In the genomic region with DNA sequence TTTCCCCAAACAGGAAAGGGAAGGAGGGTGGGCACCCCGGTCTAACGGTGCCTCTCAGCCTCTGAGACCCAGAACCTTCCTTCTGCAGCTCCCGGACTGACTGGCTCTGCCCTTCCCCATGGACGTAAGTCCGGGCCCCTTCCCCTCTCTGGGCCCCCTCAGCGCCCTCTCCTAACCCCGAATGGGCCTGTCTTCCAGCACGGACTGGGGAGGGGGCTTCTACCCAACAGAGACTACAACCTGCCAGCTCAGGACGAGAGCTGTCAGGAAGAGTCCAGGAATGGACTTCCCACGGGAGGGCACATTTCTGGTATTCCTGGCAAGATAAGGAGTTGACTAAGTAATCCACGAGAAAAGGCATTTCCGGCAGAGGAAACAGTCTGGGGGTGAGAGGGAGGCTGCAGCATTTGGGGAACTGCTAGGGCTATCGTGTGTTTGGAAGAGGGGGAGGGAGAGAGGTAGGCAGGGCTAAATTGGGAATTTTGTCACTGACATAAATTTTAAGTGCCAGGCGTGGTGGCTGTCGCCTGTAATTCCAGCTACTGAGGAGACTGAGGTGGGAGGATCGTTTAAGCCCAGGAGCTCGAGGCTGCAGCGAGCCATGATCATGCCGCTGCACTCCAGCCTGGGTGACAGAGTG, we compare ENCODE assay signal across 9 cellular contexts. TPM values are rescaled to one million over a fixed set of nuclear protein-coding genes. Genes with fewer than 3 reads are reported as not detected.
DNase-seq lines count a peak whose midpoint lies in the region; ATAC-seq lines count a peak whose summit lies in the region.
"Had no signal": no experiment of that assay in that cellular context is flagged by ENCODE, and none has a peak within 500 bp of the region (broad histone marks: within the 10 kb centered on the region; RNA-seq: fewer than 3 reads in every experiment).

No MANE protein-coding gene starts in this region.

- peaks cover 3% of the 10 kb centered on the region for H3K27me3 ChIP-seq in iPS-15b (ENCODE audit: control insufficient read depth, insufficient read depth, low read length)

- H3K4me1 ChIP-seq in iPS-15b (ENCODE audit: control insufficient read depth, insufficient read depth, low read length) = peaks cover 2% of the 10 kb centered on the region

- no peaks in the 10 kb centered on the region for H3K9me3 ChIP-seq in iPS-15b (ENCODE audit: control insufficient read depth, insufficient read depth, low read length)

- H3K27ac Mint-ChIP-seq in activated naive CD4-positive, alpha-beta T cell treated with anti-CD3 and anti-CD28 coated beads, Interleukin-2, amount 50 U/mL, for 72 hours = peak overlapping the region; percentile 56 to 78
- H3K27ac Mint-ChIP-seq in stimulated activated effector memory CD8-positive, alpha-beta T cell treated with anti-CD3 and anti-CD28 coated beads, Interleukin-12 subunit alpha, Interleukin-12 subunit beta, amount 100 ng/mL, for 72 hours = peak overlapping the region; percentile 91

- H3K36me3 ChIP-seq in iPS-15b (ENCODE audit: control insufficient read depth, insufficient read depth, low read length) = no peaks in the 10 kb centered on the region

- H3K4me3 Mint-ChIP-seq in stimulated activated effector memory CD8-positive, alpha-beta T cell treated with anti-CD3 and anti-CD28 coated beads, Interleukin-12 subunit alpha, Interleukin-12 subunit beta, amount 100 ng/mL, for 72 hours = peak overlapping the region; percentile 82

- H3K9me3 Mint-ChIP-seq in activated naive CD4-positive, alpha-beta T cell treated with anti-CD3 and anti-CD28 coated beads, Interleukin-2, amount 50 U/mL, for 72 hours = no peaks in the 10 kb centered on the region
- no peaks in the 10 kb centered on the region for H3K9me3 Mint-ChIP-seq in stimulated activated effector memory CD8-positive, alpha-beta T cell treated with anti-CD3 and anti-CD28 coated beads, Interleukin-12 subunit alpha, Interleukin-12 subunit beta, amount 100 ng/mL, for 72 hours

- ATAC-seq in HG03460 (IDR thresholded peaks at IDR 0.05; ENCODE audit: unreplicated experiment) = peak; percentile 14
- ATAC-seq in activated naive CD4-positive, alpha-beta T cell treated with anti-CD3 and anti-CD28 coated beads, Interleukin-2, amount 50 U/mL, for 72 hours = peak; percentile 19 to 38
- peak; percentile 27 for ATAC-seq in stimulated activated effector memory CD8-positive, alpha-beta T cell treated with anti-CD3 and anti-CD28 coated beads, Interleukin-12 subunit alpha, Interleukin-12 subunit beta, amount 100 ng/mL, for 72 hours

- H3K9ac ChIP-seq in iPS-15b (ENCODE audit: low read depth, low read length) = no peak overlapping the region

- peak overlapping the region; percentile 78 for H3K4me3 ChIP-seq in iPS-15b (ENCODE audit: low read depth, low read length)

- peaks cover 0 to 5% of the 10 kb centered on the region in 2 donors for H3K36me3 Mint-ChIP-seq in activated naive CD4-positive, alpha-beta T cell treated with anti-CD3 and anti-CD28 coated beads, Interleukin-2, amount 50 U/mL, for 72 hours
- H3K36me3 Mint-ChIP-seq in stimulated activated effector memory CD8-positive, alpha-beta T cell treated with anti-CD3 and anti-CD28 coated beads, Interleukin-12 subunit alpha, Interleukin-12 subunit beta, amount 100 ng/mL, for 72 hours = peaks cover 19% of the 10 kb centered on the region

- peaks cover 26% of the 10 kb centered on the region for H3K4me1 Mint-ChIP-seq in stimulated activated effector memory CD8-positive, alpha-beta T cell treated with anti-CD3 and anti-CD28 coated beads, Interleukin-12 subunit alpha, Interleukin-12 subunit beta, amount 100 ng/mL, for 72 hours

- DNase-seq in COR-L47 (lab: John Stamatoyannopoulos, UW) = peak; percentile 22
- DNase-seq in activated naive CD4-positive, alpha-beta T cell treated with anti-CD3 and anti-CD28 coated beads, Interleukin-2, amount 50 U/mL, for 72 hours (ENCODE audit: low spot score in 2 of 2) = no peak
- DNase-seq in stimulated activated effector memory CD8-positive, alpha-beta T cell treated with anti-CD3 and anti-CD28 coated beads, Interleukin-12 subunit alpha, Interleukin-12 subunit beta, amount 100 ng/mL, for 72 hours (ENCODE audit: low spot score in 2 of 2) = no peak
- no peak for DNase-seq in GOT3 (lab: John Stamatoyannopoulos, UW)
- no peak for DNase-seq in hippocampal formation (lab: John Stamatoyannopoulos, UW)
- no peak for DNase-seq in NCI-H1694 treated with DMSO at 0.1 percent for 48 hours (lab: John Stamatoyannopoulos, UW)

RNA-seq across cellular contexts. Expression of a gene that starts 12.1 kb away (rescaled TPM):
- total RNA-seq in activated naive CD4-positive, alpha-beta T cell treated with anti-CD3 and anti-CD28 coated beads, Interleukin-2, amount 50 U/mL, for 72 hours = 1,000 to 10,000 TPM; 1,322 to 2,822 TPM

RNA-seq across cellular contexts. Expression of a gene that starts 22.3 kb away (rescaled TPM):
- 100 to 1,000 TPM; 130 to 136 TPM for total RNA-seq in activated naive CD4-positive, alpha-beta T cell treated with anti-CD3 and anti-CD28 coated beads, Interleukin-2, amount 50 U/mL, for 72 hours

RNA-seq across cellular contexts. Expression of a gene that starts 22.4 kb away (rescaled TPM):
- total RNA-seq in activated naive CD4-positive, alpha-beta T cell treated with anti-CD3 and anti-CD28 coated beads, Interleukin-2, amount 50 U/mL, for 72 hours = 10 to 100 TPM in 1 of 2 donors, 1 to 10 TPM in 1; 3.4 to 14.1 TPM

RNA-seq across cellular contexts. Expression of a gene that starts 30.5 kb away (rescaled TPM):
- total RNA-seq in activated naive CD4-positive, alpha-beta T cell treated with anti-CD3 and anti-CD28 coated beads, Interleukin-2, amount 50 U/mL, for 72 hours = not detected
- total RNA-seq: T-helper 2 cell treated with Interferon-gamma antibody and Interleukin-4, amounts not matched to agents 100 ng/mL and 5 ng/mL, for 36 hours had no signal

RNA-seq across cellular contexts. Expression of a gene that starts 38.2 kb away (rescaled TPM):
- 1 to 10 TPM; 3.9 to 5.7 TPM for total RNA-seq in activated naive CD4-positive, alpha-beta T cell treated with anti-CD3 and anti-CD28 coated beads, Interleukin-2, amount 50 U/mL, for 72 hours
